18 cellular contexts compared by ENCODE assay signal in the genomic region with DNA sequence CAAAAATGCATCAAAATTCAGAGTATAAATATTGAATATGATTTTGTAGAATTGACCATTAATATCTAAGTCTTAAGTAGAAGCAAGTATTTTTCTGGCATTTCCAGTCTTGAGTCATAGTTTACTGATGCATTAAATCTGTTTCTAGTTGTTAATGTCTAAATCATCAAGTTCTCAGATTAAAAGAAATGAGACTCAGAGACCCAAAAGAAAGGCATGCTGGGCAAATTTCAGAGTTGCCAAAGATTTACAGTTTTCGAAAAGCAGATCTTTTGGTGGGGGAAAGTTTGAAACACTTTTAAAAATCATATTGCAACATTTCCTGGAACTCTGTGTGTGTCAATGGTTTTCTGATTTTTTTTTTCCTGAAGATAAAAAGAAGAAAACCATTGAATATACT.
DNase-seq lines count a peak whose midpoint lies in the region; ATAC-seq, FAIRE-seq and TF ChIP-seq lines count a peak whose summit lies in the region.
"Had no signal": no experiment of that assay in that cellular context is flagged by ENCODE, and none has a peak within 500 bp of the region (broad histone marks: within the 10 kb centered on the region; RNA-seq: fewer than 3 reads in every experiment).

No MANE protein-coding gene starts in this region.

- TF ChIP-seq CTCF in A549 (IDR thresholded peaks at IDR 0.05) (no peak), PC-3 (conservative IDR thresholded peaks at IDR 0.05; ENCODE audit: low read depth, low read length) (no peak), fibroblast of pulmonary artery (IDR thresholded peaks at IDR 0.05; ENCODE audit: low read length, missing control alignments) (no peak)

- no peak for FAIRE-seq in A549 (lab: Jason Lieb, UNC)

- H3K79me2 ChIP-seq in PC-3 (ENCODE audit: low read length) = no peaks in the 10 kb centered on the region

- no peak overlapping the region for H3K4me3 Mint-ChIP-seq in T-cell
- H3K4me3 Mint-ChIP-seq: effector memory CD8-positive, alpha-beta T cell; GM23338; stimulated activated naive B cell treated with anti-CD40 and anti-IgM and Interleukin-4, amounts not matched to agents 10 μg/mL and 1 μg/mL and 100 μg/mL, for 72 hours had no signal

- ATAC-seq in A549 = no peak
- no peak for ATAC-seq in PC-3
- ATAC-seq in T-cell (replicated peaks in 1 of 4) = no peak
- ATAC-seq: effector memory CD8-positive, alpha-beta T cell; GM23338; naive thymus-derived CD4-positive, alpha-beta T cell; stimulated activated naive B cell treated with anti-CD40 and anti-IgM and Interleukin-4, amounts not matched to agents 10 μg/mL and 1 μg/mL and 100 μg/mL, for 72 hours had no signal

- intact Hi-C loops in PC-3 (cut with micrococcal nuclease) = no loop called here

- no peaks in the 10 kb centered on the region for H3K9me2 ChIP-seq in PC-3 (replicated peaks; ENCODE audit: low read length)

- no peaks in the 10 kb centered on the region for H3K27me3 Mint-ChIP-seq in T-cell
- H3K27me3 Mint-ChIP-seq: naive thymus-derived CD4-positive, alpha-beta T cell had no signal

- 20% methylated on average over 1 of the region's 1 CpG for WGBS in A549 (ENCODE audit: missing lambda C conversion rate)

- POLR2A ChIA-PET in A549 (lab: Yijun Ruan, JAX) = no interaction called here
- POLR2A ChIA-PET in PC-3 (lab: Charles Lee; ENCODE audit: unreplicated experiment) = no interaction called here
- POLR2A ChIA-PET in T-cell (lab: Charles Lee) = no interaction called here

- no peak overlapping the region for H2AFZ ChIP-seq in PC-3 (ENCODE audit: low read length)

- no peak for TF ChIP-seq RAD21 in A549 (conservative IDR thresholded peaks at IDR 0.05 in 1 of 2, IDR thresholded peaks at IDR 0.05 in 1 of 2)

- no peaks in the 10 kb centered on the region for H3K9me3 Mint-ChIP-seq in T-cell
- H3K9me3 Mint-ChIP-seq: effector memory CD8-positive, alpha-beta T cell; GM23338; naive thymus-derived CD4-positive, alpha-beta T cell; stimulated activated naive B cell treated with anti-CD40 and anti-IgM and Interleukin-4, amounts not matched to agents 10 μg/mL and 1 μg/mL and 100 μg/mL, for 72 hours had no signal

- H3K27ac Mint-ChIP-seq in T-cell = peak overlapping the region in 1 of 2 donors; percentile 68
- H3K27ac Mint-ChIP-seq: effector memory CD8-positive, alpha-beta T cell; GM23338; stimulated activated naive B cell treated with anti-CD40 and anti-IgM and Interleukin-4, amounts not matched to agents 10 μg/mL and 1 μg/mL and 100 μg/mL, for 72 hours had no signal

- H3K36me3 ChIP-seq in PC-3 (ENCODE audit: low read depth, low read length) = no peaks in the 10 kb centered on the region
- H3K36me3 ChIP-seq: vagina had no signal

- H4K20me1 ChIP-seq in PC-3 (ENCODE audit: low read length) = no peaks in the 10 kb centered on the region

- no peak for TF ChIP-seq EP300 in A549 (IDR thresholded peaks at IDR 0.05)

- DNase-seq in A549 (ENCODE audit: low read depth in 1 of 2, low spot score in 1 of 2) (no peak), CD1c-positive myeloid dendritic cell (ENCODE audit: extremely low spot score) (peak; percentile 52), PC-3 (peak; percentile 3), fibroblast of pulmonary artery (ENCODE audit: low read depth) (peak; percentile 82), NCI-H187 (lab: John Stamatoyannopoulos, UW) (no peak), GF-D8 (lab: John Stamatoyannopoulos, UW) (no peak), T-cell (no peak)
- no peak for DNase-seq in stimulated activated CD4-positive, alpha-beta T cell treated with anti-CD3 and anti-CD28 coated beads, Interleukin-12 subunit alpha, Interleukin-12 subunit beta, amount 100 ng/mL, for 4 hours
- DNase-seq: effector memory CD8-positive, alpha-beta T cell; glutamatergic neuron; naive thymus-derived CD4-positive, alpha-beta T cell; NCI-H2029 treated with DMSO at 0.1 percent for 48 hours; NK-92 treated with Interleukin-12 subunit alpha and Interleukin-12 subunit beta, amount 100 ng/mL, for 24 hours; stimulated activated CD4-positive, alpha-beta T cell treated with anti-CD3 and anti-CD28 coated beads, Interleukin-4, amount 100 ng/mL, for 4 hours; stimulated activated naive B cell treated with anti-CD40 and anti-IgM and Interleukin-4, amounts not matched to agents 10 μg/mL and 1 μg/mL and 100 μg/mL, for 72 hours had no signal

- BruUV-seq in PC-3 (replicated peaks; lab: Mats Ljungman, UMichigan) = no TSS peak

- H3K27ac ChIP-seq in A549 (peak overlapping the region in 1 of 2 experiments; percentile 31; a peak in 3 of 6 replicates), PC-3 (ENCODE audit: low read length) (no peak overlapping the region)
- H3K27ac ChIP-seq: C4-2B, vagina had no signal

- no peak overlapping the region for H3K9ac ChIP-seq in PC-3 (ENCODE audit: low read length)

- no peaks in the 10 kb centered on the region for H3K27me3 ChIP-seq in PC-3 (ENCODE audit: low read length)
- H3K27me3 ChIP-seq: vagina had no signal

- H3K4me1 Mint-ChIP-seq in T-cell = peaks cover 23 to 42% (median 27%) of the 10 kb centered on the region in 3 donors

- peaks cover 46% of the 10 kb centered on the region for H3K4me1 ChIP-seq in A549
- 0 out of 2 replicates have a peak, but pooled peaks cover 4% of the 10 kb centered on the region for H3K4me1 ChIP-seq in PC-3 (ENCODE audit: insufficient read depth, low read length)

- TF ChIP-seq POLR2A in A549 (IDR thresholded peaks at IDR 0.05; ENCODE audit: low read length) = no peak

- CTCF ChIA-PET in A549 (lab: Yijun Ruan, JAX) = no interaction called here
- CTCF ChIA-PET in PC-3 (lab: Charles Lee) = no interaction called here
- CTCF ChIA-PET in T-cell (lab: Charles Lee) = no interaction called here

- no peaks in the 10 kb centered on the region for H3K36me3 Mint-ChIP-seq in T-cell
- H3K36me3 Mint-ChIP-seq: stimulated activated naive B cell treated with anti-CD40 and anti-IgM and Interleukin-4, amounts not matched to agents 10 μg/mL and 1 μg/mL and 100 μg/mL, for 72 hours had no signal

- H3K4me2 ChIP-seq in A549 = peak overlapping the region; percentile 12
- no peak overlapping the region for H3K4me2 ChIP-seq in PC-3 (ENCODE audit: low read length)
- H3K4me2 ChIP-seq: GM23338 had no signal

- H3F3A ChIP-seq in PC-3 (ENCODE audit: low read length, unreplicated experiment) = no peaks in the 10 kb centered on the region

- H3K9me3 ChIP-seq in A549 (no peaks in the 10 kb centered on the region), PC-3 (ENCODE audit: low read length) (no peaks in the 10 kb centered on the region)
- H3K9me3 ChIP-seq: vagina had no signal

- H3K4me3 ChIP-seq in A549 (no peak overlapping the region), PC-3 (ENCODE audit: low read length) (no peak overlapping the region), fibroblast of pulmonary artery (replicated peaks; ENCODE audit: low read depth, low read length) (no peak overlapping the region)
- H3K4me3 ChIP-seq: GM23338, vagina had no signal

TF ChIP-seq in A549, 52 proteins besides CTCF, POLR2A, EP300 and RAD21:
- TF ChIP-seq HEYL (CRISPR knock-in tag; IDR thresholded peaks at IDR 0.05) (no peak), NPAS2 (CRISPR knock-in tag; IDR thresholded peaks at IDR 0.05; ENCODE audit: borderline replicate concordance) (no peak), CEBPB (IDR thresholded peaks at IDR 0.05) (no peak), MAZ (IDR thresholded peaks at IDR 0.05; ENCODE audit: borderline replicate concordance, low read depth, low read length) (no peak), EHMT2 (IDR thresholded peaks at IDR 0.05; ENCODE audit: low read depth) (no peak), SREBF2 (IDR thresholded peaks at IDR 0.05) (no peak), NFE2L2 (conservative IDR thresholded peaks at IDR 0.05; ENCODE audit: low read length) (no peak), RNF2 (IDR thresholded peaks at IDR 0.05; ENCODE audit: borderline replicate concordance, low read depth) (no peak), HDAC2 (IDR thresholded peaks at IDR 0.05) (no peak), RCOR1 (IDR thresholded peaks at IDR 0.05; ENCODE audit: low read depth, low read length) (no peak), CBX8 (IDR thresholded peaks at IDR 0.05) (no peak), JUNB (IDR thresholded peaks at IDR 0.05) (no peak)
TF ChIP-seq in A549: peak in this region for 0.

Comparison
In these comparisons a context has a peak if more than half of its experiments do, and no peak if none do; other contexts are left out.
1. DNase-seq: peak in CD1c-positive myeloid dendritic cell (single experiment), PC-3 (single experiment) and fibroblast of pulmonary artery (single experiment); none in A549 (0 of 2), NCI-H187 (0 of 2), stimulated activated CD4-positive, alpha-beta T cell treated with anti-CD3 and anti-CD28 coated beads, Interleukin-12 subunit alpha, Interleukin-12 subunit beta, amount 100 ng/mL, for 4 hours (single experiment), GF-D8 (single experiment) and T-cell (0 of 34).